11 cellular contexts compared by ENCODE assay signal in genomic region chr10:43689007-43689491, GRCh38. TPM values are rescaled to one million over a fixed set of nuclear protein-coding genes. Genes with fewer than 3 reads are reported as not detected.
DNase-seq lines count a peak whose midpoint lies in the region; ATAC-seq, FAIRE-seq and TF ChIP-seq lines count a peak whose summit lies in the region.
"Had no signal": no experiment of that assay in that cellular context is flagged by ENCODE, and none has a peak within 500 bp of the region (broad histone marks: within the 10 kb centered on the region; RNA-seq: fewer than 3 reads in every experiment).

No MANE protein-coding gene starts in this region.

- H3K27me3 ChIP-seq in GM23338 (ENCODE audit: insufficient read depth) = peaks cover 40% of the 10 kb centered on the region
- no peaks in the 10 kb centered on the region for H3K27me3 ChIP-seq in keratinocyte (ENCODE audit: control insufficient read depth, extremely low read depth, insufficient read depth, low read length)
- no peaks in the 10 kb centered on the region for H3K27me3 ChIP-seq in skeletal muscle tissue (ENCODE audit: control insufficient read depth in 3 of 3, insufficient read depth in 3 of 3, low read length in 3 of 3)

- H3K4me3 ChIP-seq in GM23338 (peak overlapping the region; percentile 83), keratinocyte (ENCODE audit: control insufficient read depth in 2 of 3, extremely low read depth in 1 of 3, insufficient read depth in 2 of 3, low read depth in 1 of 3, low read length in 3 of 3) (peak overlapping the region in 2 of 3 experiments; percentile 37 to 60), skeletal muscle tissue (ENCODE audit: low read length in 3 of 3) (peak overlapping the region; percentile 81 to 87 (median 86))

- H4K20me1 ChIP-seq in GM23338 (replicated peaks; ENCODE audit: insufficient read depth) = no peaks in the 10 kb centered on the region
- H4K20me1 ChIP-seq in keratinocyte (ENCODE audit: control insufficient read depth, extremely low read depth, insufficient read depth, low read length) = no peaks in the 10 kb centered on the region

- no peaks in the 10 kb centered on the region; the same call in 2 of the 3 replicates for H3K36me3 Mint-ChIP-seq in GM23338 (ENCODE audit: low read depth)
- H3K36me3 Mint-ChIP-seq in activated T-helper 2 cell treated with anti-CD3 and anti-CD28 coated beads, Interferon-gamma antibody, Interleukin-2, Interleukin-4, amounts not matched to agents 10 μg/mL and 5 μg/mL and 100 μg/mL, durations not matched to agents 14 hours and 24 hours and 36 hours (ENCODE audit: low read depth) = no peaks in the 10 kb centered on the region

- ATAC-seq in GM23338 (no peak; the same call in 2 of the 3 replicates), HG03135 (IDR thresholded peaks at IDR 0.05; ENCODE audit: unreplicated experiment) (no peak), omental fat pad (ENCODE audit: low FRiP score) (no peak), HG02973 (IDR thresholded peaks at IDR 0.05; ENCODE audit: unreplicated experiment) (no peak)

- H3K36me3 ChIP-seq in GM23338 (ENCODE audit: insufficient read depth) (no peaks in the 10 kb centered on the region), keratinocyte (ENCODE audit: control insufficient read depth in 2 of 2, extremely low read depth in 1 of 2, insufficient read depth in 2 of 2, low read length in 2 of 2) (no peaks in the 10 kb centered on the region), skeletal muscle tissue (ENCODE audit: control insufficient read depth in 3 of 3, insufficient read depth in 3 of 3, low read length in 3 of 3) (no peaks in the 10 kb centered on the region)

- no peaks in the 10 kb centered on the region for H3K9me3 ChIP-seq in keratinocyte (ENCODE audit: control insufficient read depth, low read depth, low read length)
- no peaks in the 10 kb centered on the region for H3K9me3 ChIP-seq in skeletal muscle tissue (ENCODE audit: control insufficient read depth in 3 of 3, low read length in 3 of 3)

- no peaks in the 10 kb centered on the region; the same call in 2 of the 3 replicates for H3K4me1 Mint-ChIP-seq in GM23338
- peaks cover 7% of the 10 kb centered on the region for H3K4me1 Mint-ChIP-seq in activated T-helper 2 cell treated with anti-CD3 and anti-CD28 coated beads, Interferon-gamma antibody, Interleukin-2, Interleukin-4, amounts not matched to agents 10 μg/mL and 5 μg/mL and 100 μg/mL, durations not matched to agents 14 hours and 24 hours and 36 hours (ENCODE audit: low read depth)

- H3K9ac ChIP-seq in keratinocyte (ENCODE audit: control insufficient read depth, extremely low read depth, insufficient read depth, low read length) (no peak overlapping the region), skeletal muscle tissue (ENCODE audit: low read depth in 1 of 3, low read length in 3 of 3) (peak overlapping the region in 2 of 3 donors; percentile 83 to 88)

- no peak for FAIRE-seq in keratinocyte (lab: Jason Lieb, UNC)
- FAIRE-seq: RCC 7860 had no signal

- H3K27ac Mint-ChIP-seq in GM23338 = no peak overlapping the region
- no peak overlapping the region for H3K27ac Mint-ChIP-seq in activated T-helper 2 cell treated with anti-CD3 and anti-CD28 coated beads, Interferon-gamma antibody, Interleukin-2, Interleukin-4, amounts not matched to agents 10 μg/mL and 5 μg/mL and 100 μg/mL, durations not matched to agents 14 hours and 24 hours and 36 hours

- dilution Hi-C loops in keratinocyte (cut with MboI; ENCODE audit: extremely low pct_ligation_motif_present, low sequenced_read_pairs) = no loop called here

- H3F3A ChIP-seq in GM23338 (replicated peaks; ENCODE audit: low read depth) = no peaks in the 10 kb centered on the region

- peak overlapping the region; percentile 80; the same call in 2 of the 3 replicates for H3K4me3 Mint-ChIP-seq in GM23338
- H3K4me3 Mint-ChIP-seq in activated T-helper 2 cell treated with anti-CD3 and anti-CD28 coated beads, Interferon-gamma antibody, Interleukin-2, Interleukin-4, amounts not matched to agents 10 μg/mL and 5 μg/mL and 100 μg/mL, durations not matched to agents 14 hours and 24 hours and 36 hours (ENCODE audit: low read depth) = peak overlapping the region; percentile 83

- H2AFZ ChIP-seq in GM23338 (peak overlapping the region; percentile 100; the same call in 1 of the 2 replicates), keratinocyte (ENCODE audit: control insufficient read depth, low read length) (peak overlapping the region; percentile 89)

- H3K79me2 ChIP-seq in GM23338 (replicated peaks; ENCODE audit: insufficient read depth) (no peaks in the 10 kb centered on the region), keratinocyte (ENCODE audit: control insufficient read depth, insufficient read depth, low read length) (no peaks in the 10 kb centered on the region)

- 0 out of 2 replicates have a peak, but pooled peaks cover 7% of the 10 kb centered on the region for H3K9me2 ChIP-seq in GM23338 (ENCODE audit: insufficient read depth)

- DNase-seq in GM23338 (ENCODE audit: low spot score) (peak; percentile 42), keratinocyte (ENCODE audit: low read depth, low spot score) (no peak), omental fat pad (ENCODE audit: low spot score) (no peak), nucleus accumbens (lab: John Stamatoyannopoulos, UW) (no peak)
- DNase-seq in activated T-helper 2 cell treated with anti-CD3 and anti-CD28 coated beads, Interferon-gamma antibody, Interleukin-2, Interleukin-4, amounts not matched to agents 10 μg/mL and 5 μg/mL and 100 μg/mL, durations not matched to agents 14 hours and 24 hours and 36 hours (ENCODE audit: low spot score) = no peak
- DNase-seq: NCI-H1092 treated with DMSO at 0.1 percent for 48 hours had no signal

- peaks cover 33% of the 10 kb centered on the region for H3K27me3 Mint-ChIP-seq in GM23338 (ENCODE audit: insufficient read depth, low read depth, poor library complexity)
- H3K27me3 Mint-ChIP-seq in activated T-helper 2 cell treated with anti-CD3 and anti-CD28 coated beads, Interferon-gamma antibody, Interleukin-2, Interleukin-4, amounts not matched to agents 10 μg/mL and 5 μg/mL and 100 μg/mL, durations not matched to agents 14 hours and 24 hours and 36 hours (ENCODE audit: low read depth) = peaks cover 39% of the 10 kb centered on the region

- TF ChIP-seq CTCF in GM23338 (conservative IDR thresholded peaks at IDR 0.05; ENCODE audit: low read depth in 2 of 2) = no peak
- no peak for TF ChIP-seq CTCF in keratinocyte (optimal IDR thresholded peaks at IDR 0.05 in 1 of 3, IDR thresholded peaks at IDR 0.05 in 1 of 3, conservative IDR thresholded peaks at IDR 0.05 in 1 of 3; ENCODE audit: extremely low read depth in 1 of 3, insufficient read depth in 2 of 3, low read length in 3 of 3)
- TF ChIP-seq CTCF in omental fat pad (IDR thresholded peaks at IDR 0.05) = no peak

- peak overlapping the region; percentile 96 for H3K4me2 ChIP-seq in GM23338
- H3K4me2 ChIP-seq in keratinocyte (ENCODE audit: control insufficient read depth, extremely low read depth, insufficient read depth, low read depth, low read length) = peak overlapping the region; percentile 87

- H3K27ac ChIP-seq in GM23338 (ENCODE audit: low read depth) = no peak overlapping the region
- no peak overlapping the region for H3K27ac ChIP-seq in keratinocyte (ENCODE audit: control insufficient read depth, insufficient read depth, low read length)
- peak overlapping the region; percentile 72 for H3K27ac ChIP-seq in skeletal muscle tissue (ENCODE audit: low read depth, low read length)
- H3K27ac ChIP-seq: epithelial cell of prostate had no signal

- H3K4me1 ChIP-seq in GM23338 (ENCODE audit: insufficient read depth) = no peaks in the 10 kb centered on the region
- peaks cover 9% of the 10 kb centered on the region for H3K4me1 ChIP-seq in keratinocyte (ENCODE audit: control insufficient read depth, extremely low read depth, insufficient read depth, low read length)
- peaks cover 19 to 31% (median 20%) of the 10 kb centered on the region in 3 donors for H3K4me1 ChIP-seq in skeletal muscle tissue (ENCODE audit: control insufficient read depth in 3 of 3, insufficient read depth in 3 of 3, low read length in 3 of 3)

- intact Hi-C loops in activated T-helper 2 cell treated with anti-CD3 and anti-CD28 coated beads, Interferon-gamma antibody, Interleukin-2, Interleukin-4, amounts not matched to agents 10 μg/mL and 5 μg/mL and 100 μg/mL, durations not matched to agents 14 hours and 24 hours and 36 hours (cut with micrococcal nuclease) = loop anchor here (10.0 kb wide), 1 partner anchor 196 kb away; no protein-coding TSS in a partner anchor

- no peaks in the 10 kb centered on the region for H3K9me1 ChIP-seq in keratinocyte (ENCODE audit: control insufficient read depth, extremely low read depth, insufficient read depth, low read length)

- no peaks in the 10 kb centered on the region; the same call in 1 of the 3 replicates for H3K9me3 Mint-ChIP-seq in GM23338
- no peaks in the 10 kb centered on the region for H3K9me3 Mint-ChIP-seq in activated T-helper 2 cell treated with anti-CD3 and anti-CD28 coated beads, Interferon-gamma antibody, Interleukin-2, Interleukin-4, amounts not matched to agents 10 μg/mL and 5 μg/mL and 100 μg/mL, durations not matched to agents 14 hours and 24 hours and 36 hours

RNA-seq across cellular contexts. Expression of gene ZNF32, which starts 40.4 kb away (rescaled TPM):
- total RNA-seq in GM23338 (2014; rRNA removed; shearing (Covaris generic)) = 15.8 and 24.6 TPM in 2 replicates
- 26.1 and 26.7 TPM in 2 replicates for polyA plus RNA-seq in GM23338 (2016; fragmentation: Nextera tagmentation; extraction: Ambion mirVana)
- 12.1 and 12.9 TPM in 2 replicates for total RNA-seq in activated T-helper 2 cell treated with anti-CD3 and anti-CD28 coated beads, Interferon-gamma antibody, Interleukin-2, Interleukin-4, amounts not matched to agents 10 μg/mL and 5 μg/mL and 100 μg/mL, durations not matched to agents 14 hours and 24 hours and 36 hours
- polyA plus RNA-seq in keratinocyte = 23.5 to 29.7 TPM (median 25.6 TPM) in 3 replicates
- polyA plus RNA-seq in keratinocyte (2011; ENCODE audit: low read depth) = 3.0 TPM
- 22.6 and 37.4 TPM in 2 replicates for polyA plus RNA-seq in keratinocyte (2011; cell fraction: cytosol; rRNA removed)
- polyA plus RNA-seq in keratinocyte (2011; cell fraction: nucleus; rRNA removed) = 16.2 and 16.3 TPM in 2 replicates
- 16.4 TPM in 2 replicates for polyA plus RNA-seq in keratinocyte (2012; ENCODE audit: low replicate concordance)
- polyA minus RNA-seq in keratinocyte = 1.4 to 13.9 TPM (median 9.2 TPM) in 3 replicates
- 5.4 TPM for polyA minus RNA-seq in keratinocyte (2011; cell fraction: cytosol; rRNA and poly(A)+ RNA removed)
- polyA minus RNA-seq in keratinocyte (2011; cell fraction: nucleus; rRNA and poly(A)+ RNA removed) = 1.2 and 3.8 TPM in 2 replicates
- total RNA-seq in skeletal muscle tissue = 50.1 TPM
- total RNA-seq in omental fat pad = 10 to 100 TPM; 29.7 to 48.1 (median 35.3) TPM
